In the genomic region with DNA sequence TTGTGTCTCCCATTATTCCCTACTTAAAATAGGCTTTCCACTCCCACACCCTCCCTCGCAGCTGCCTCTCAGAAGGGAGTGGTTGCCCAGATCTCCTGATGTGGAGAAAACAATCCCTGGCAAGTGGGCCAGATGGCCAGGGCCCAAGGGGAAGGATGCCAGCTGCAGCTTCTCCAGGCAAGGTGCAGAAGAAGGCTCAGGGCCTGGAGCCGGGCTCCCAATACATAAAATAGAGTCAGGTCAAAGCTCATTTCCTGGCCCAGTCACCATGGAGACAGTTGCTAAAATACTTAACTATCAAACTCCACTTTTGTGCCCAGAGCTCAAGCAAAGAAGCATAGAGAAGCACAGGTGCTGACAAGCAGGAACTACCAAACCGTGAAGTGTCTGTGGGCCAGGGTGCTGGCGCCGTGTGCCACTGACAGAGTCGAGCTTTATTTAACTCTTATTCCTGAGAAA, we compare ENCODE assay signal across 9 cellular contexts. TPM values are rescaled to one million over a fixed set of nuclear protein-coding genes. Genes with fewer than 3 reads are reported as not detected.
DNase-seq lines count a peak whose midpoint lies in the region; ATAC-seq, FAIRE-seq and TF ChIP-seq lines count a peak whose summit lies in the region.
"Had no signal": no experiment of that assay in that cellular context is flagged by ENCODE, and none has a peak within 500 bp of the region (broad histone marks: within the 10 kb centered on the region; RNA-seq: fewer than 3 reads in every experiment).

No MANE protein-coding gene starts in this region.

- no peaks in the 10 kb centered on the region for H3K27me3 ChIP-seq in suprapubic skin

- peak overlapping the region; percentile 76 for H3K4me2 ChIP-seq in OCI-LY7 (ENCODE audit: low read length)

- POLR2A ChIA-PET in OCI-LY7 (lab: Charles Lee) = interaction anchor here (0.5 to 1.8 kb wide), 10 partner anchors 10 to 1664 kb away, joined by 3 to 7 read pairs (median 3); partner anchors contain the start of gene ITPR2
- POLR2A ChIA-PET in activated CD4-positive, alpha-beta memory T cell treated with anti-CD3 and anti-CD28 coated beads, Interleukin-2, amount 10 ng/mL, durations not matched to agents 7 days and 5 days (lab: Charles Lee) = interaction anchor here (0.7 kb wide), 1 partner anchor 49 kb away, joined by 3 read pairs; no protein-coding TSS in a partner anchor

- CTCF ChIA-PET in OCI-LY7 (lab: Charles Lee; ENCODE audit: unreplicated experiment) = interaction anchor here (0.8 to 1.2 kb wide), 2 partner anchors 10 to 25 kb away, joined by 3 read pairs; no protein-coding TSS in a partner anchor
- CTCF ChIA-PET in activated CD4-positive, alpha-beta memory T cell treated with anti-CD3 and anti-CD28 coated beads, Interleukin-2, amount 10 ng/mL, durations not matched to agents 7 days and 5 days (lab: Charles Lee) = interaction anchor here (0.9 to 1.9 kb wide), 4 partner anchors 12 to 46 kb away, joined by 3 to 5 read pairs (median 3); partner anchors contain the start of gene ITPR2

- no peaks in the 10 kb centered on the region for H3K79me2 ChIP-seq in OCI-LY7 (ENCODE audit: insufficient read depth, low read depth, low read length)

- peak overlapping the region; percentile 75 for H2AFZ ChIP-seq in OCI-LY7 (ENCODE audit: low read length)

- H3K36me3 ChIP-seq in OCI-LY7 (ENCODE audit: insufficient read depth, low read length) (no peaks in the 10 kb centered on the region), suprapubic skin (no peaks in the 10 kb centered on the region)

- H3K4me1 Mint-ChIP-seq in activated T-helper 2 cell treated with anti-CD3 and anti-CD28 coated beads, Interferon-gamma antibody, Interleukin-2, Interleukin-4, amounts not matched to agents 10 μg/mL and 5 μg/mL and 100 μg/mL, durations not matched to agents 14 hours and 24 hours and 36 hours (ENCODE audit: low read depth) = peaks cover 1% of the 10 kb centered on the region
- H3K4me1 Mint-ChIP-seq in activated CD4-positive, alpha-beta memory T cell treated with anti-CD3 and anti-CD28 coated beads, Interleukin-2, amount 10 ng/mL, durations not matched to agents 7 days and 5 days = peaks cover 2% of the 10 kb centered on the region

- no TSS peak for BruUV-seq in OCI-LY7 (replicated peaks; lab: Mats Ljungman, UMichigan)

- H3K9me2 ChIP-seq in OCI-LY7 (ENCODE audit: insufficient read depth, low read length) = no peaks in the 10 kb centered on the region

- no peak for TF ChIP-seq EP300 in suprapubic skin (IDR thresholded peaks at IDR 0.05)

- H3K4me1 ChIP-seq in OCI-LY7 (ENCODE audit: insufficient read depth, low read length, poor library complexity, severe bottlenecking) = peaks cover 18% of the 10 kb centered on the region
- H3K4me1 ChIP-seq in suprapubic skin = peaks cover 14% of the 10 kb centered on the region

- H3K27ac ChIP-seq in OCI-LY7 (ENCODE audit: low read depth, low read length, poor library complexity, severe bottlenecking) = peak overlapping the region; percentile 27
- H3K27ac ChIP-seq in suprapubic skin = peak overlapping the region; percentile 70

- no peak overlapping the region for H3K27ac Mint-ChIP-seq in activated T-helper 2 cell treated with anti-CD3 and anti-CD28 coated beads, Interferon-gamma antibody, Interleukin-2, Interleukin-4, amounts not matched to agents 10 μg/mL and 5 μg/mL and 100 μg/mL, durations not matched to agents 14 hours and 24 hours and 36 hours
- H3K27ac Mint-ChIP-seq in activated CD4-positive, alpha-beta memory T cell treated with anti-CD3 and anti-CD28 coated beads, Interleukin-2, amount 10 ng/mL, durations not matched to agents 7 days and 5 days = no peak overlapping the region
- H3K27ac Mint-ChIP-seq: activated naive CD8-positive, alpha-beta T cell had no signal

- H3K36me3 Mint-ChIP-seq in activated T-helper 2 cell treated with anti-CD3 and anti-CD28 coated beads, Interferon-gamma antibody, Interleukin-2, Interleukin-4, amounts not matched to agents 10 μg/mL and 5 μg/mL and 100 μg/mL, durations not matched to agents 14 hours and 24 hours and 36 hours (ENCODE audit: low read depth) = no peaks in the 10 kb centered on the region
- no peaks in the 10 kb centered on the region for H3K36me3 Mint-ChIP-seq in activated CD4-positive, alpha-beta memory T cell treated with anti-CD3 and anti-CD28 coated beads, Interleukin-2, amount 10 ng/mL, durations not matched to agents 7 days and 5 days (ENCODE audit: low read depth)
- H3K36me3 Mint-ChIP-seq: activated naive CD8-positive, alpha-beta T cell had no signal

- no peak for TF ChIP-seq CTCF in OCI-LY7 (conservative IDR thresholded peaks at IDR 0.05; ENCODE audit: low read length)
- TF ChIP-seq CTCF in suprapubic skin (IDR thresholded peaks at IDR 0.05) = no peak

- no peaks in the 10 kb centered on the region for H3K9me3 Mint-ChIP-seq in activated T-helper 2 cell treated with anti-CD3 and anti-CD28 coated beads, Interferon-gamma antibody, Interleukin-2, Interleukin-4, amounts not matched to agents 10 μg/mL and 5 μg/mL and 100 μg/mL, durations not matched to agents 14 hours and 24 hours and 36 hours
- H3K9me3 Mint-ChIP-seq in activated CD4-positive, alpha-beta memory T cell treated with anti-CD3 and anti-CD28 coated beads, Interleukin-2, amount 10 ng/mL, durations not matched to agents 7 days and 5 days = no peaks in the 10 kb centered on the region

- peak overlapping the region; percentile 38 for H3K4me3 ChIP-seq in OCI-LY7 (ENCODE audit: low read depth, low read length, poor library complexity, severe bottlenecking)
- H3K4me3 ChIP-seq in suprapubic skin = no peak overlapping the region

- TF ChIP-seq POLR2A in GM12891 (IDR thresholded peaks at IDR 0.05; ENCODE audit: low read depth, low read length) (no peak), suprapubic skin (IDR thresholded peaks at IDR 0.05) (no peak)

- H3K27me3 Mint-ChIP-seq in activated T-helper 2 cell treated with anti-CD3 and anti-CD28 coated beads, Interferon-gamma antibody, Interleukin-2, Interleukin-4, amounts not matched to agents 10 μg/mL and 5 μg/mL and 100 μg/mL, durations not matched to agents 14 hours and 24 hours and 36 hours (ENCODE audit: low read depth) = peaks cover 11% of the 10 kb centered on the region
- H3K27me3 Mint-ChIP-seq in activated CD4-positive, alpha-beta memory T cell treated with anti-CD3 and anti-CD28 coated beads, Interleukin-2, amount 10 ng/mL, durations not matched to agents 7 days and 5 days = peaks cover 8% of the 10 kb centered on the region

- intact Hi-C loops in OCI-LY7 (cut with micrococcal nuclease; ENCODE audit: unreplicated experiment) = loop anchor here (1.0 to 2.0 kb wide), 2 partner anchors 25 to 46 kb away; partner anchors contain the start of gene ITPR2
- intact Hi-C loops in left ventricle myocardium superior (cut with micrococcal nuclease) = no loop called here
- intact Hi-C loops in activated T-helper 2 cell treated with anti-CD3 and anti-CD28 coated beads, Interferon-gamma antibody, Interleukin-2, Interleukin-4, amounts not matched to agents 10 μg/mL and 5 μg/mL and 100 μg/mL, durations not matched to agents 14 hours and 24 hours and 36 hours (cut with micrococcal nuclease) = no loop called here

- ATAC-seq in HG03196 (IDR thresholded peaks at IDR 0.05; ENCODE audit: unreplicated experiment) (peak; percentile 79), left ventricle myocardium superior (peak; percentile 97)

- DNase-seq in GM12891 (ENCODE audit: insufficient read length, low spot score) = no peak
- DNase-seq in OCI-LY7 (ENCODE audit: low spot score) = peak; percentile 87
- peak; percentile 89 for DNase-seq in left ventricle myocardium superior
- DNase-seq in suprapubic skin (ENCODE audit: low spot score in 2 of 2) = peak; percentile 81 to 84
- no peak for DNase-seq in activated T-helper 2 cell treated with anti-CD3 and anti-CD28 coated beads, Interferon-gamma antibody, Interleukin-2, Interleukin-4, amounts not matched to agents 10 μg/mL and 5 μg/mL and 100 μg/mL, durations not matched to agents 14 hours and 24 hours and 36 hours (ENCODE audit: low spot score)
- DNase-seq in hepatic stellate cell (ENCODE audit: low spot score) = no peak
- DNase-seq in activated CD4-positive, alpha-beta memory T cell treated with anti-CD3 and anti-CD28 coated beads, Interleukin-2, amount 10 ng/mL, durations not matched to agents 7 days and 5 days = no peak

- WGBS in suprapubic skin = 13% methylated on average over 6 of the region's 6 CpGs

- peak; percentile 77 for FAIRE-seq in GM12891 (lab: Jason Lieb, UNC)

- H3K9me3 ChIP-seq in OCI-LY7 (ENCODE audit: low read length) = no peaks in the 10 kb centered on the region
- H3K9me3 ChIP-seq in suprapubic skin = no peaks in the 10 kb centered on the region

- H3K4me3 Mint-ChIP-seq in activated T-helper 2 cell treated with anti-CD3 and anti-CD28 coated beads, Interferon-gamma antibody, Interleukin-2, Interleukin-4, amounts not matched to agents 10 μg/mL and 5 μg/mL and 100 μg/mL, durations not matched to agents 14 hours and 24 hours and 36 hours (ENCODE audit: low read depth) = no peak overlapping the region
- H3K4me3 Mint-ChIP-seq in activated CD4-positive, alpha-beta memory T cell treated with anti-CD3 and anti-CD28 coated beads, Interleukin-2, amount 10 ng/mL, durations not matched to agents 7 days and 5 days = no peak overlapping the region
- H3K4me3 Mint-ChIP-seq: activated naive CD8-positive, alpha-beta T cell had no signal

- no peaks in the 10 kb centered on the region for H4K20me1 ChIP-seq in OCI-LY7 (ENCODE audit: insufficient read depth, low read length)

RNA-seq across cellular contexts. Expression of gene ITPR2, which starts 45.7 kb away (rescaled TPM):
- polyA plus RNA-seq in GM12891 (2012; ENCODE audit: low read depth, missing spikeins) = 20.7 TPM
- total RNA-seq in OCI-LY7 (2014; rRNA removed; shearing (Covaris generic)) = 25.6 and 33.7 TPM in 2 replicates
- total RNA-seq in OCI-LY7 (2022) (44.7 and 56.6 TPM in 2 replicates), left ventricle myocardium superior (10.5 TPM), suprapubic skin (100 to 1,000 TPM in 1 of 4 donors, 10 to 100 TPM in 3; 59.6 to 159 (median 72.1) TPM)
- 49.3 and 49.6 TPM in 2 replicates for total RNA-seq in activated T-helper 2 cell treated with anti-CD3 and anti-CD28 coated beads, Interferon-gamma antibody, Interleukin-2, Interleukin-4, amounts not matched to agents 10 μg/mL and 5 μg/mL and 100 μg/mL, durations not matched to agents 14 hours and 24 hours and 36 hours
- 10 to 100 TPM; 31.7 to 36.3 TPM for total RNA-seq in activated CD4-positive, alpha-beta memory T cell treated with anti-CD3 and anti-CD28 coated beads, Interleukin-2, amount 10 ng/mL, durations not matched to agents 7 days and 5 days

RNA-seq across cellular contexts. Expression of gene INTS13, which starts 59.1 kb away (rescaled TPM):
- polyA plus RNA-seq in GM12891 (2012; ENCODE audit: low read depth, missing spikeins) = 39.6 TPM
- total RNA-seq in OCI-LY7 (2014; rRNA removed; shearing (Covaris generic)) = 33.4 and 34.2 TPM in 2 replicates
- 39.1 and 39.5 TPM in 2 replicates for total RNA-seq in OCI-LY7 (2022)
- total RNA-seq in left ventricle myocardium superior = 23.9 TPM
- total RNA-seq in suprapubic skin = 10 to 100 TPM; 18.5 to 35.3 (median 28.8) TPM
- total RNA-seq in activated T-helper 2 cell treated with anti-CD3 and anti-CD28 coated beads, Interferon-gamma antibody, Interleukin-2, Interleukin-4, amounts not matched to agents 10 μg/mL and 5 μg/mL and 100 μg/mL, durations not matched to agents 14 hours and 24 hours and 36 hours = 54.4 and 65.7 TPM in 2 replicates
- 10 to 100 TPM; 44.8 to 45.8 TPM for total RNA-seq in activated CD4-positive, alpha-beta memory T cell treated with anti-CD3 and anti-CD28 coated beads, Interleukin-2, amount 10 ng/mL, durations not matched to agents 7 days and 5 days

RNA-seq across cellular contexts. Expression of gene FGFR1OP2, which starts 59.6 kb away (rescaled TPM):
- polyA plus RNA-seq in GM12891 (2012; ENCODE audit: low read depth, missing spikeins) = 28.4 TPM
- total RNA-seq in OCI-LY7 (2014; rRNA removed; shearing (Covaris generic)) = 35.0 and 45.0 TPM in 2 replicates
- total RNA-seq in OCI-LY7 (2022) (40.5 and 42.4 TPM in 2 replicates), left ventricle myocardium superior (34.7 TPM), suprapubic skin (10 to 100 TPM; 45.8 to 74.8 (median 51.4) TPM)
- 48.4 and 49.0 TPM in 2 replicates for total RNA-seq in activated T-helper 2 cell treated with anti-CD3 and anti-CD28 coated beads, Interferon-gamma antibody, Interleukin-2, Interleukin-4, amounts not matched to agents 10 μg/mL and 5 μg/mL and 100 μg/mL, durations not matched to agents 14 hours and 24 hours and 36 hours
- total RNA-seq in activated CD4-positive, alpha-beta memory T cell treated with anti-CD3 and anti-CD28 coated beads, Interleukin-2, amount 10 ng/mL, durations not matched to agents 7 days and 5 days = 10 to 100 TPM; 85.7 to 87.5 TPM

Comparison
In these comparisons a context has a peak if more than half of its experiments do, and no peak if none do; other contexts are left out.
1. DNase-seq: peak in OCI-LY7 (single experiment), left ventricle myocardium superior (single experiment) and suprapubic skin (2 of 2); none in GM12891 (single experiment), activated T-helper 2 cell treated with anti-CD3 and anti-CD28 coated beads, Interferon-gamma antibody, Interleukin-2, Interleukin-4, amounts not matched to agents 10 μg/mL and 5 μg/mL and 100 μg/mL, durations not matched to agents 14 hours and 24 hours and 36 hours (single experiment), hepatic stellate cell (single experiment) and activated CD4-positive, alpha-beta memory T cell treated with anti-CD3 and anti-CD28 coated beads, Interleukin-2, amount 10 ng/mL, durations not matched to agents 7 days and 5 days (single experiment).